14 cellular contexts compared by ENCODE assay signal in genomic region chr16:17970816-17971291, GRCh38.
DNase-seq lines count a peak whose midpoint lies in the region; ATAC-seq and TF ChIP-seq lines count a peak whose summit lies in the region.
"Had no signal": no experiment of that assay in that cellular context is flagged by ENCODE, and none has a peak within 500 bp of the region (broad histone marks: within the 10 kb centered on the region; RNA-seq: fewer than 3 reads in every experiment).

No MANE protein-coding gene starts in this region.

- peak; percentile 59 for DNase-seq in right atrium auricular region (ENCODE audit: low spot score)
- no peak for DNase-seq in left cardiac atrium
- peak; percentile 11 for DNase-seq in WERI-Rb-1
- DNase-seq in mesendoderm = peak; percentile 26
- DNase-seq in upper lobe of right lung = no peak
- DNase-seq in stomach = no peak
- DNase-seq: Caco-2; erythroblast; glutamatergic neuron; NCI-H2029 treated with DMSO at 0.1 percent for 48 hours; stimulated activated naive B cell treated with anti-CD40 and anti-IgM and Interleukin-4, amounts not matched to agents 10 μg/mL and 1 μg/mL and 100 μg/mL, for 72 hours had no signal

- no peak overlapping the region for H3K56ac ChIP-seq in mesendoderm (ENCODE audit: low read length)

- ATAC-seq in left cardiac atrium (no peak), upper lobe of right lung (peak; percentile 58), GM21619 (IDR thresholded peaks at IDR 0.05; ENCODE audit: unreplicated experiment) (no peak)
- ATAC-seq in activated CD4-positive, CD25-positive, alpha-beta regulatory T cell treated with anti-CD3 and anti-CD28 coated beads, Interleukin-2, amount 50 U/mL, for 24 hours = no peak
- ATAC-seq: Right ventricle myocardium inferior; stimulated activated naive B cell treated with anti-CD40 and anti-IgM and Interleukin-4, amounts not matched to agents 10 μg/mL and 1 μg/mL and 100 μg/mL, for 72 hours had no signal

- no peak overlapping the region for H2BK5ac ChIP-seq in mesendoderm (ENCODE audit: low read length)

- no peak overlapping the region for H2AK5ac ChIP-seq in mesendoderm (ENCODE audit: low read length)

- H3K4me2 ChIP-seq in mesendoderm (ENCODE audit: low read length) = no peak overlapping the region

- no peak for TF ChIP-seq POLR2A in stomach (IDR thresholded peaks at IDR 0.05)

- H3K79me1 ChIP-seq in mesendoderm (ENCODE audit: low read length) = no peaks in the 10 kb centered on the region

- no peak overlapping the region for H3K23ac ChIP-seq in mesendoderm (ENCODE audit: low read length)

- no peaks in the 10 kb centered on the region for H3K79me2 ChIP-seq in mesendoderm (ENCODE audit: control insufficient read depth, insufficient read depth, low read length)

- intact Hi-C loops in left cardiac atrium (cut with DNase I) = no loop called here
- intact Hi-C loops in upper lobe of right lung (cut with DNase I) = no loop called here
- intact Hi-C loops in stomach (cut with DNase I; ENCODE audit: low total_unique reads) = no loop called here

- no peak overlapping the region for H3K4ac ChIP-seq in mesendoderm (ENCODE audit: low read depth, low read length)

- H3K18ac ChIP-seq in mesendoderm (ENCODE audit: low read length) = no peak overlapping the region

- H3K9ac ChIP-seq in mesendoderm (ENCODE audit: low read length) = no peak overlapping the region

- H3K27me3 ChIP-seq in right atrium auricular region (no peaks in the 10 kb centered on the region), WERI-Rb-1 (ENCODE audit: insufficient read depth, low read depth, severe bottlenecking) (no peaks in the 10 kb centered on the region), mesendoderm (ENCODE audit: insufficient read depth, low read length, poor library complexity) (no peaks in the 10 kb centered on the region), upper lobe of right lung (no peaks in the 10 kb centered on the region), stomach (peaks cover 0 to 5% (median 0%) of the 10 kb centered on the region in 3 donors)

- no peak overlapping the region for H4K8ac ChIP-seq in mesendoderm (ENCODE audit: low read depth, low read length)

- no peak overlapping the region for H4K5ac ChIP-seq in mesendoderm (ENCODE audit: low read length)

- WGBS in mesendoderm (ENCODE audit: extremely low coverage, insufficient coverage, low lambda C conversion rate) = no CpG with 5 or more reads among the region's 3 CpGs
- 66 to 80% (median 76%) methylated on average over 3 of the region's 3 CpGs for WGBS in stomach, 5 donors

- H3K36me3 ChIP-seq in right atrium auricular region = no peaks in the 10 kb centered on the region
- no peaks in the 10 kb centered on the region for H3K36me3 ChIP-seq in WERI-Rb-1
- H3K36me3 ChIP-seq in mesendoderm (ENCODE audit: control insufficient read depth, insufficient read depth, low read length) = no peaks in the 10 kb centered on the region
- no peaks in the 10 kb centered on the region for H3K36me3 ChIP-seq in upper lobe of right lung
- H3K36me3 ChIP-seq in stomach = no peaks in the 10 kb centered on the region

- H3K9me3 ChIP-seq in right atrium auricular region = no peaks in the 10 kb centered on the region
- H3K9me3 ChIP-seq in WERI-Rb-1 (ENCODE audit: severe bottlenecking) = peaks cover 3% of the 10 kb centered on the region
- no peaks in the 10 kb centered on the region for H3K9me3 ChIP-seq in upper lobe of right lung
- H3K9me3 ChIP-seq in stomach = peaks cover 0 to 12% (median 0%) of the 10 kb centered on the region in 4 donors
- H3K9me3 ChIP-seq: Caco-2 had no signal

- TF ChIP-seq CTCF in right atrium auricular region (IDR thresholded peaks at IDR 0.05) (no peak), WERI-Rb-1 (IDR thresholded peaks at IDR 0.05; ENCODE audit: low read depth, low read length) (peak; percentile 70), upper lobe of right lung (IDR thresholded peaks at IDR 0.05) (peak; percentile 41), stomach (IDR thresholded peaks at IDR 0.05) (no peak)

- no peak for TF ChIP-seq EP300 in stomach (IDR thresholded peaks at IDR 0.05)

- H3K4me1 ChIP-seq in right atrium auricular region = no peaks in the 10 kb centered on the region
- no peaks in the 10 kb centered on the region for H3K4me1 ChIP-seq in mesendoderm (ENCODE audit: control insufficient read depth, low read depth, low read length)
- H3K4me1 ChIP-seq in upper lobe of right lung = peaks cover 13% of the 10 kb centered on the region
- no peaks in the 10 kb centered on the region for H3K4me1 ChIP-seq in stomach
- H3K4me1 ChIP-seq: Caco-2 had no signal

- H3K4me3 ChIP-seq in right atrium auricular region (no peak overlapping the region), WERI-Rb-1 (ENCODE audit: low read depth, low read length) (no peak overlapping the region), mesendoderm (ENCODE audit: low read length) (no peak overlapping the region), upper lobe of right lung (no peak overlapping the region), stomach (no peak overlapping the region)

- H3K27ac ChIP-seq in right atrium auricular region = no peak overlapping the region
- H3K27ac ChIP-seq in WERI-Rb-1 = no peak overlapping the region
- H3K27ac ChIP-seq in mesendoderm (ENCODE audit: low read depth, low read length) = no peak overlapping the region
- H3K27ac ChIP-seq in upper lobe of right lung = peak overlapping the region; percentile 65
- H3K27ac ChIP-seq in stomach = no peak overlapping the region

- H2BK15ac ChIP-seq in mesendoderm (replicated peaks; ENCODE audit: low read depth) = no peak overlapping the region

- H2BK120ac ChIP-seq in mesendoderm (ENCODE audit: low read depth, low read length) = no peak overlapping the region

Comparison
In these comparisons a context has a peak if more than half of its experiments do, and no peak if none do; other contexts are left out.
1. DNase-seq: peak in right atrium auricular region (single experiment), WERI-Rb-1 (single experiment) and mesendoderm (single experiment); none in left cardiac atrium (single experiment), upper lobe of right lung (single experiment) and stomach (single experiment).
2. CTCF ChIP-seq: peak in WERI-Rb-1 (single experiment) and upper lobe of right lung (single experiment); none in right atrium auricular region (0 of 2) and stomach (0 of 7).